In the genomic region with DNA sequence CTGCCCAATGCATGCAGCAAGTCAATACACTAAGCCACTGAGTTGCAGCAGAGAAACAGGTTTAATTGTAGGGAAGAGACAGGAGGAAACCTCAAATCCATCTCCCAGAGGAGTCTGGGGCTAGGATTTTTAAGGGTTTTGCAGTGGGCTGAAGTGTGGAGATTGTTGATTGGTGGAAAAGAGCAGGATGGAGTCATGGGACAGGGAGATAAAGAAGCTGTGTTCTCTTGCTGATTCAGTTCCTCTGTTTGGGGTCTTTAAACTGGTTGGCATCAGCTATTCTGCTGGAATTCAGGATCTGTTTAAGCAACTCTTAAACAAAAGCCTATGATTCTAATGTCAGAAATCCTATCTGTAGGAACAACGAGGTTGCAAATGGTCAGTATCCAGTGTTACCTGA, we compare ENCODE assay signal across 21 cellular contexts.
"Had no signal": no experiment of that assay in that cellular context is flagged by ENCODE, and none has a peak within 500 bp of the region (broad histone marks: within the 10 kb centered on the region; RNA-seq: fewer than 3 reads in every experiment).

No MANE protein-coding gene starts in this region.

- H3K36me3 Mint-ChIP-seq: brain had no signal

- H3K9me3 Mint-ChIP-seq: naive thymus-derived CD8-positive, alpha-beta T cell; stimulated activated naive B cell treated with anti-CD40 and anti-IgM and Interleukin-4, amounts not matched to agents 10 μg/mL and 1 μg/mL and 100 μg/mL, for 72 hours; T-helper 2 cell treated with Interferon-gamma antibody and Interleukin-4, amounts not matched to agents 5 μg/mL and 100 μg/mL, for 36 hours had no signal

- H3K27me3 Mint-ChIP-seq: brain; naive thymus-derived CD8-positive, alpha-beta T cell; stimulated activated naive B cell treated with anti-CD40 and anti-IgM and Interleukin-4, amounts not matched to agents 10 μg/mL and 1 μg/mL and 100 μg/mL, for 72 hours had no signal

- ATAC-seq: activated T-cell treated with anti-CD3 and anti-CD28 coated beads, Interleukin-2, amount 50 U/mL, for 72 hours; left lung; naive thymus-derived CD8-positive, alpha-beta T cell had no signal

- H3K27ac Mint-ChIP-seq: progenitor cell of endocrine pancreas; T-helper 2 cell treated with Interferon-gamma antibody and Interleukin-4, amounts not matched to agents 5 μg/mL and 100 μg/mL, for 36 hours had no signal

- DNase-seq: activated CD4-positive, alpha-beta T cell treated with anti-CD3 and anti-CD28 coated beads for 1 hour; activated CD4-positive, alpha-beta T cell treated with anti-CD3 and anti-CD28 coated beads, Interleukin-2, amount 50 U/mL, for 48 hours; activated CD8-positive, alpha-beta memory T cell treated with anti-CD3 and anti-CD28 coated beads, Interleukin-2, amount 50 U/mL, for 48 hours; activated gamma-delta T cell; activated naive CD4-positive, alpha-beta T cell treated with anti-CD3 and anti-CD28 coated beads, Interleukin-2, amount 50 U/mL, for 16 hours; activated T-cell treated with anti-CD3 and anti-CD28 coated beads, Interleukin-2, amount 50 U/mL, for 72 hours; aorta; dermis blood vessel endothelial cell; effector CD8-positive, alpha-beta T cell; erythroblast; foreskin fibroblast; left lung; naive thymus-derived CD8-positive, alpha-beta T cell; retina; sigmoid colon; stimulated activated CD4-positive, alpha-beta T cell treated with anti-CD3 and anti-CD28 coated beads, Interleukin-15, amount 100 ng/mL, for 24 hours; stimulated activated naive B cell treated with anti-CD40 and anti-IgM and Interleukin-4, amounts not matched to agents 10 μg/mL and 1 μg/mL and 100 μg/mL, for 72 hours; upper lobe of left lung had no signal

- H3K4me3 Mint-ChIP-seq: activated T-cell treated with anti-CD3 and anti-CD28 coated beads, Interleukin-2, amount 50 U/mL, for 72 hours; brain; naive thymus-derived CD8-positive, alpha-beta T cell; T-helper 2 cell treated with Interferon-gamma antibody and Interleukin-4, amounts not matched to agents 5 μg/mL and 100 μg/mL, for 36 hours had no signal
